In genomic region chr10:61786728-61787127, GRCh38 we compare ENCODE assay signal across 8 cellular contexts.
A peak's percentile ranks its signal among the peaks of the same experiment; 100 is the strongest.
DNase-seq lines count a peak whose midpoint lies in the region; ATAC-seq lines count a peak whose summit lies in the region.

No MANE protein-coding gene starts in this region.

- peak; percentile 97 for ATAC-seq in GM21390 (IDR thresholded peaks at IDR 0.05; ENCODE audit: unreplicated experiment)
- peak; percentile 96 for ATAC-seq in HG03558 (IDR thresholded peaks at IDR 0.05; ENCODE audit: extremely low read depth, unreplicated experiment)

- DNase-seq in GM04504 (ENCODE audit: low read depth), result peak; percentile 39
- peak; percentile 74 for DNase-seq in stromal cell of bone marrow (ENCODE audit: low read depth)
- DNase-seq in 8988T, result no peak
- no peak for DNase-seq in NCI-H1694 (lab: John Stamatoyannopoulos, UW)
- DNase-seq in posterior cingulate gyrus, result no peak

- intact Hi-C loops in posterior cingulate gyrus (cut with DNase I), result no loop called here

- peak overlapping the region; percentile 11 for H3K4me3 ChIP-seq in endocrine pancreas (ENCODE audit: control insufficient read depth, insufficient read depth, low read length)

- no peaks in the 10 kb centered on the region for H3K9me3 ChIP-seq in endocrine pancreas (ENCODE audit: control insufficient read depth, low read length)

- H3K27me3 ChIP-seq in endocrine pancreas (ENCODE audit: control insufficient read depth, insufficient read depth, low read length), result no peaks in the 10 kb centered on the region

- H3K9ac ChIP-seq in endocrine pancreas (ENCODE audit: control insufficient read depth, insufficient read depth, low read length), result no peak overlapping the region

- H3K36me3 ChIP-seq in endocrine pancreas (ENCODE audit: control insufficient read depth, insufficient read depth, low read length), result no peaks in the 10 kb centered on the region

- H3K4me1 ChIP-seq in endocrine pancreas (ENCODE audit: control insufficient read depth, insufficient read depth, low read length), result no peaks in the 10 kb centered on the region

Comparison
In these comparisons a context has a peak if more than half of its experiments do, and no peak if none do; other contexts are left out.
1. DNase-seq: peak in GM04504 (single experiment) and stromal cell of bone marrow (single experiment); none in 8988T (single experiment), NCI-H1694 (single experiment) and posterior cingulate gyrus (0 of 10).